Comparison of ENCODE assay signal across 14 cellular contexts in the genomic region with DNA sequence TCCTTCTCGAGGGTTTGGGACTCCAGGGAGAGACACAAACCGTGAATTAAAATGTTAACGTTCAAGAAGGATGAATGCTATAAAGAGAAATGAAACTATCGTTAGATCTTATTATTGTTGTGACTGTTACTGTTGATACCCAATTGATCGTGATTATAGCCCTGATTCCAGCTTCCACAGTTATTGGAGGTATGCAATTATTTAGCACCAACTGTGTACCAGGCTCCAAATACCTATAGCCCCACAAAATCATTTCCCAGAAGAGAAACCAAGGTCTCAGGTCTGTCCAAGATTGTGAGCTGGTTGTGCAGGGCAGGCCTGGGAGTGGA. TPM values are rescaled to one million over a fixed set of nuclear protein-coding genes. Genes with fewer than 3 reads are reported as not detected.
DNase-seq lines count a peak whose midpoint lies in the region; ATAC-seq and TF ChIP-seq lines count a peak whose summit lies in the region.
"Had no signal": no experiment of that assay in that cellular context is flagged by ENCODE, and none has a peak within 500 bp of the region (broad histone marks: within the 10 kb centered on the region; RNA-seq: fewer than 3 reads in every experiment).

No MANE protein-coding gene starts in this region.

- no peaks in the 10 kb centered on the region for H4K20me1 ChIP-seq in osteoblast (ENCODE audit: insufficient read depth, low read length)

- no peaks in the 10 kb centered on the region for H3K27me3 Mint-ChIP-seq in activated naive CD4-positive, alpha-beta T cell treated with anti-CD3 and anti-CD28 coated beads for 36 hours (ENCODE audit: low read depth)
- H3K27me3 Mint-ChIP-seq: stimulated activated naive CD8-positive, alpha-beta T cell treated with anti-CD3 and anti-CD28 coated beads, Interleukin-15, amount 100 ng/mL, for 72 hours had no signal

- H3K27ac ChIP-seq in RWPE2 (ENCODE audit: poor library complexity, severe bottlenecking) (peak overlapping the region; percentile 60), esophagus (ENCODE audit: low read depth in 2 of 2, low read length in 1 of 2) (peak overlapping the region; percentile 88 to 96), osteoblast (ENCODE audit: low read depth, low read length) (peak overlapping the region; percentile 65), transverse colon (peak overlapping the region; percentile 92 to 97 (median 94))
- H3K27ac ChIP-seq: neutrophil had no signal

- intact Hi-C loops in transverse colon (cut with DNase I; ENCODE audit: low total_unique reads): loop anchor here (5.0 kb wide), 1 partner anchor 96 kb away; no protein-coding TSS in a partner anchor
- intact Hi-C loops in activated naive CD4-positive, alpha-beta T cell treated with anti-CD3 and anti-CD28 coated beads for 36 hours (cut with micrococcal nuclease): no loop called here

- no peaks in the 10 kb centered on the region for H3K27me3 ChIP-seq in RWPE2 (ENCODE audit: insufficient read depth, poor library complexity, severe bottlenecking)
- no peaks in the 10 kb centered on the region for H3K27me3 ChIP-seq in esophagus (ENCODE audit: control insufficient read depth in 1 of 2, insufficient read depth in 2 of 2, low read length in 2 of 2)
- no peaks in the 10 kb centered on the region for H3K27me3 ChIP-seq in osteoblast (ENCODE audit: insufficient read depth, low read length)
- no peaks in the 10 kb centered on the region for H3K27me3 ChIP-seq in transverse colon
- H3K27me3 ChIP-seq: neutrophil had no signal

- H2AFZ ChIP-seq in osteoblast (ENCODE audit: low read length): peak overlapping the region; percentile 77

- WGBS in esophagus, 2 donors: 27 to 34% methylated on average over 5 of the region's 5 CpGs
- 31 to 41% methylated on average over 4 to 5 of the region's 5 CpGs for WGBS in transverse colon (ENCODE audit: low coverage in 1 of 2), 2 donors

- in situ Hi-C loops in transverse colon (cut with MboI; ENCODE audit: low pct_ligation_motif_present in 1 of 4, low pct_unique_long_range_greater_than_20kb in 1 of 4, low sequenced_read_pairs in 3 of 4): no loop called here

- TF ChIP-seq EP300 in transverse colon (IDR thresholded peaks at IDR 0.05; ENCODE audit: low read depth): no peak

- H3K4me1 Mint-ChIP-seq in activated naive CD4-positive, alpha-beta T cell treated with anti-CD3 and anti-CD28 coated beads for 36 hours (ENCODE audit: low read depth): peaks cover 15% of the 10 kb centered on the region
- H3K4me1 Mint-ChIP-seq: WTC11 had no signal

- no peaks in the 10 kb centered on the region for H3K9me3 Mint-ChIP-seq in activated naive CD4-positive, alpha-beta T cell treated with anti-CD3 and anti-CD28 coated beads for 36 hours
- H3K9me3 Mint-ChIP-seq: stimulated activated naive CD8-positive, alpha-beta T cell treated with anti-CD3 and anti-CD28 coated beads, Interleukin-15, amount 100 ng/mL, for 72 hours; WTC11 had no signal

- H3K9me3 ChIP-seq in RWPE2 (ENCODE audit: severe bottlenecking) (no peaks in the 10 kb centered on the region), esophagus (ENCODE audit: control insufficient read depth in 2 of 2, insufficient read depth in 1 of 2, low read depth in 1 of 2, low read length in 1 of 2) (no peaks in the 10 kb centered on the region), osteoblast (ENCODE audit: low read depth, low read length) (no peaks in the 10 kb centered on the region), transverse colon (no peaks in the 10 kb centered on the region)
- H3K9me3 ChIP-seq: neutrophil had no signal

- H3K4me1 ChIP-seq in RWPE2 (ENCODE audit: insufficient read depth, poor library complexity, severe bottlenecking) (peaks cover 12% of the 10 kb centered on the region), esophagus (ENCODE audit: control insufficient read depth in 2 of 2, insufficient read depth in 2 of 2, low read length in 1 of 2) (peaks cover 13 to 25% of the 10 kb centered on the region in 2 donors), osteoblast (ENCODE audit: insufficient read depth, low read length) (peaks cover 25% of the 10 kb centered on the region), transverse colon (peaks cover 43 to 57% (median 46%) of the 10 kb centered on the region in 4 donors)

- peak overlapping the region; percentile 50 for H3K4me2 ChIP-seq in osteoblast (ENCODE audit: insufficient read depth, low read length)

- ATAC-seq in RWPE2 (ENCODE audit: low read depth): no peak
- no peak for ATAC-seq in HG02970 (IDR thresholded peaks at IDR 0.05; ENCODE audit: low FRiP score, unreplicated experiment)
- ATAC-seq: stimulated activated naive CD8-positive, alpha-beta T cell treated with anti-CD3 and anti-CD28 coated beads, Interleukin-15, amount 100 ng/mL, for 72 hours; WTC11 had no signal

- no peak for TF ChIP-seq POLR2A in transverse colon (IDR thresholded peaks at IDR 0.05)

- H3K36me3 Mint-ChIP-seq in activated naive CD4-positive, alpha-beta T cell treated with anti-CD3 and anti-CD28 coated beads for 36 hours (ENCODE audit: low read depth): no peaks in the 10 kb centered on the region
- H3K36me3 Mint-ChIP-seq: WTC11 had no signal

- no peak overlapping the region for H3K4me3 Mint-ChIP-seq in activated naive CD4-positive, alpha-beta T cell treated with anti-CD3 and anti-CD28 coated beads for 36 hours
- H3K4me3 Mint-ChIP-seq: stimulated activated naive CD8-positive, alpha-beta T cell treated with anti-CD3 and anti-CD28 coated beads, Interleukin-15, amount 100 ng/mL, for 72 hours; WTC11 had no signal

- TF ChIP-seq CTCF in RWPE2 (IDR thresholded peaks at IDR 0.05; ENCODE audit: poor library complexity, severe bottlenecking) (no peak), osteoblast (IDR thresholded peaks at IDR 0.05; ENCODE audit: extremely low read depth, low read depth, low read length) (no peak), transverse colon (IDR thresholded peaks at IDR 0.05) (no peak)

- no peak for DNase-seq in RWPE2 (ENCODE audit: low spot score)
- DNase-seq in osteoblast (ENCODE audit: insufficient read length, low spot score, missing footprints): no peak
- no peak for DNase-seq in transverse colon
- no peak for DNase-seq in NCI-H1048 (lab: John Stamatoyannopoulos, UW)
- no peak for DNase-seq in cortex of kidney (lab: John Stamatoyannopoulos, UW)
- no peak for DNase-seq in activated naive CD4-positive, alpha-beta T cell treated with anti-CD3 and anti-CD28 coated beads for 36 hours
- DNase-seq: activated T-cell treated with anti-CD3 and anti-CD28 coated beads, Interleukin-2, amount 50 U/mL, for 1 hour; MV-4-11; stimulated activated CD4-positive, alpha-beta T cell treated with anti-CD3 and anti-CD28 coated beads, Interleukin-4, amount 100 ng/mL, for 4 hours; stimulated activated naive CD8-positive, alpha-beta T cell treated with anti-CD3 and anti-CD28 coated beads, Interleukin-15, amount 100 ng/mL, for 72 hours had no signal

- CTCF ChIA-PET in activated naive CD4-positive, alpha-beta T cell treated with anti-CD3 and anti-CD28 coated beads for 36 hours (lab: Charles Lee): interaction anchor here (0.8 to 1.6 kb wide), 2 partner anchors 111 to 149 kb away, joined by 3 read pairs; no protein-coding TSS in a partner anchor

- no peak overlapping the region for H3K27ac Mint-ChIP-seq in activated naive CD4-positive, alpha-beta T cell treated with anti-CD3 and anti-CD28 coated beads for 36 hours
- H3K27ac Mint-ChIP-seq: WTC11 had no signal

- H3K4me3 ChIP-seq in RWPE2 (ENCODE audit: severe bottlenecking): no peak overlapping the region
- no peak overlapping the region for H3K4me3 ChIP-seq in esophagus (ENCODE audit: low read depth in 1 of 2, low read length in 2 of 2)
- peak overlapping the region; percentile 29 for H3K4me3 ChIP-seq in osteoblast (ENCODE audit: insufficient read depth, low read length)
- no peak overlapping the region for H3K4me3 ChIP-seq in transverse colon

- H3K36me3 ChIP-seq in RWPE2 (ENCODE audit: low read depth): no peaks in the 10 kb centered on the region
- H3K36me3 ChIP-seq in esophagus (ENCODE audit: control insufficient read depth in 2 of 2, insufficient read depth in 2 of 2, low read length in 1 of 2): no peaks in the 10 kb centered on the region
- H3K36me3 ChIP-seq in osteoblast (ENCODE audit: insufficient read depth, low read length): no peaks in the 10 kb centered on the region
- H3K36me3 ChIP-seq in transverse colon: no peaks in the 10 kb centered on the region
- H3K36me3 ChIP-seq: neutrophil had no signal

- H3K79me2 ChIP-seq in osteoblast (ENCODE audit: insufficient read depth, low read length): no peaks in the 10 kb centered on the region

RNA-seq across cellular contexts. Expression of a gene that starts 30.1 kb away (rescaled TPM):
- 10 to 100 TPM; 15.4 to 48.1 TPM for polyA plus RNA-seq in esophagus
- total RNA-seq in osteoblast (57.2 and 61.2 TPM in 2 replicates), transverse colon (100 to 1,000 TPM in 1 of 4 donors, 10 to 100 TPM in 3; 39.9 to 145 (median 68.1) TPM)
- 10 to 100 TPM; 11.9 to 12.8 TPM for total RNA-seq in activated naive CD4-positive, alpha-beta T cell treated with anti-CD3 and anti-CD28 coated beads for 36 hours
